12 cellular contexts compared by ENCODE assay signal in genomic region chr3:167861649-167862048, GRCh38.
DNase-seq lines count a peak whose midpoint lies in the region; ATAC-seq and TF ChIP-seq lines count a peak whose summit lies in the region.
"Had no signal": no experiment of that assay in that cellular context is flagged by ENCODE, and none has a peak within 500 bp of the region (broad histone marks: within the 10 kb centered on the region; RNA-seq: fewer than 3 reads in every experiment).

No MANE protein-coding gene starts in this region.

- TF ChIP-seq CTCF in HL-60 (IDR thresholded peaks at IDR 0.05; ENCODE audit: insufficient read depth, low read length): no peak
- TF ChIP-seq CTCF in CD4-positive, alpha-beta T cell (IDR thresholded peaks at IDR 0.05): no peak

- H3K27me3 Mint-ChIP-seq in dendritic cell treated with granulocyte-macrophage colony-stimulating factor and Interleukin-4, amounts not matched to agents 40 ng/mL and 50 ng/mL, for 4 days: peaks cover 12% of the 10 kb centered on the region
- H3K27me3 Mint-ChIP-seq in CD4-positive, alpha-beta T cell: no peaks in the 10 kb centered on the region
- H3K27me3 Mint-ChIP-seq: activated CD4-positive, alpha-beta memory T cell treated with anti-CD3 and anti-CD28 coated beads for 36 hours had no signal

- peak overlapping the region; percentile 66 for H3K27ac ChIP-seq in HL-60 (replicated peaks)
- H3K27ac ChIP-seq in CD4-positive, alpha-beta T cell (ENCODE audit: low read depth, low read length): no peak overlapping the region
- H3K27ac ChIP-seq: hepatocyte had no signal

- peak overlapping the region; percentile 30 for H3K4me3 Mint-ChIP-seq in dendritic cell treated with granulocyte-macrophage colony-stimulating factor and Interleukin-4, amounts not matched to agents 40 ng/mL and 50 ng/mL, for 4 days
- H3K4me3 Mint-ChIP-seq in CD4-positive, alpha-beta T cell: no peak overlapping the region
- H3K4me3 Mint-ChIP-seq: activated CD4-positive, alpha-beta memory T cell treated with anti-CD3 and anti-CD28 coated beads for 36 hours had no signal

- ATAC-seq in CD4-positive, alpha-beta T cell (ENCODE audit: poor library complexity): no peak
- ATAC-seq in GM21825 (IDR thresholded peaks at IDR 0.05; ENCODE audit: unreplicated experiment): no peak

- CTCF ChIA-PET in CD4-positive, alpha-beta T cell (lab: Charles Lee): no interaction called here

- H3K9me3 ChIP-seq in CD4-positive, alpha-beta T cell (ENCODE audit: control insufficient read depth, low read length): no peaks in the 10 kb centered on the region
- H3K9me3 ChIP-seq: Caco-2 had no signal

- intact Hi-C loops in dendritic cell treated with granulocyte-macrophage colony-stimulating factor and Interleukin-4, amounts not matched to agents 40 ng/mL and 50 ng/mL, for 4 days (cut with micrococcal nuclease): loop anchor here (5.0 kb wide), 1 partner anchor 124 kb away; the partner anchor contains the start of gene SERPINI1
- intact Hi-C loops in CD4-positive, alpha-beta T cell (cut with DNase I, micrococcal nuclease): no loop called here

- no peaks in the 10 kb centered on the region for H3K27me3 ChIP-seq in HL-60 (ENCODE audit: insufficient read depth, poor library complexity, severe bottlenecking)
- no peaks in the 10 kb centered on the region for H3K27me3 ChIP-seq in CD4-positive, alpha-beta T cell (ENCODE audit: control insufficient read depth, insufficient read depth, low read length)
- H3K27me3 ChIP-seq: hepatocyte had no signal

- H3K4me1 Mint-ChIP-seq in dendritic cell treated with granulocyte-macrophage colony-stimulating factor and Interleukin-4, amounts not matched to agents 40 ng/mL and 50 ng/mL, for 4 days (ENCODE audit: low read depth): peaks cover 60% of the 10 kb centered on the region
- H3K4me1 Mint-ChIP-seq in CD4-positive, alpha-beta T cell (ENCODE audit: low read depth): no peaks in the 10 kb centered on the region

- H3K27ac Mint-ChIP-seq in dendritic cell treated with granulocyte-macrophage colony-stimulating factor and Interleukin-4, amounts not matched to agents 40 ng/mL and 50 ng/mL, for 4 days: peak overlapping the region; percentile 78
- H3K27ac Mint-ChIP-seq in CD4-positive, alpha-beta T cell: no peak overlapping the region
- H3K27ac Mint-ChIP-seq: activated CD4-positive, alpha-beta memory T cell treated with anti-CD3 and anti-CD28 coated beads for 36 hours had no signal

- H3K36me3 Mint-ChIP-seq in dendritic cell treated with granulocyte-macrophage colony-stimulating factor and Interleukin-4, amounts not matched to agents 40 ng/mL and 50 ng/mL, for 4 days (ENCODE audit: low read depth): no peaks in the 10 kb centered on the region
- no peaks in the 10 kb centered on the region for H3K36me3 Mint-ChIP-seq in CD4-positive, alpha-beta T cell (ENCODE audit: low read depth)
- H3K36me3 Mint-ChIP-seq: activated CD4-positive, alpha-beta memory T cell treated with anti-CD3 and anti-CD28 coated beads for 36 hours had no signal

- POLR2A ChIA-PET in CD4-positive, alpha-beta T cell (lab: Charles Lee): no interaction called here

- no peaks in the 10 kb centered on the region for H3K9me3 Mint-ChIP-seq in dendritic cell treated with granulocyte-macrophage colony-stimulating factor and Interleukin-4, amounts not matched to agents 40 ng/mL and 50 ng/mL, for 4 days
- no peaks in the 10 kb centered on the region for H3K9me3 Mint-ChIP-seq in CD4-positive, alpha-beta T cell
- H3K9me3 Mint-ChIP-seq: activated CD4-positive, alpha-beta memory T cell treated with anti-CD3 and anti-CD28 coated beads for 36 hours had no signal

- DNase-seq in HL-60 (ENCODE audit: low read depth in 1 of 2, low spot score in 1 of 2): peak; percentile 43 to 50
- peak; percentile 76 for DNase-seq in OCI-M1 (lab: John Stamatoyannopoulos, UW)
- DNase-seq in renal cortical epithelial cell (ENCODE audit: low read depth): peak; percentile 17
- DNase-seq in CD4-positive, alpha-beta T cell: no peak
- no peak for DNase-seq in germinal center (ENCODE audit: low spot score)
- DNase-seq: activated CD4-positive, alpha-beta memory T cell treated with anti-CD3 and anti-CD28 coated beads for 36 hours; activated effector memory CD4-positive, alpha-beta T cell treated with anti-CD3 and anti-CD28 coated beads, Interleukin-2, amount 50 U/mL, for 16 hours; Caco-2; NCI-H2029 had no signal

- no peak overlapping the region for H3K4me3 ChIP-seq in HL-60 (replicated peaks; ENCODE audit: insufficient read depth, low read length)
- H3K4me3 ChIP-seq: hepatocyte had no signal

Comparison
In these comparisons a context has a peak if more than half of its experiments do, and no peak if none do; other contexts are left out.
1. DNase-seq: peak in HL-60 (2 of 2), OCI-M1 (single experiment) and renal cortical epithelial cell (single experiment); none in CD4-positive, alpha-beta T cell (0 of 10) and germinal center (single experiment).